In the genomic region with DNA sequence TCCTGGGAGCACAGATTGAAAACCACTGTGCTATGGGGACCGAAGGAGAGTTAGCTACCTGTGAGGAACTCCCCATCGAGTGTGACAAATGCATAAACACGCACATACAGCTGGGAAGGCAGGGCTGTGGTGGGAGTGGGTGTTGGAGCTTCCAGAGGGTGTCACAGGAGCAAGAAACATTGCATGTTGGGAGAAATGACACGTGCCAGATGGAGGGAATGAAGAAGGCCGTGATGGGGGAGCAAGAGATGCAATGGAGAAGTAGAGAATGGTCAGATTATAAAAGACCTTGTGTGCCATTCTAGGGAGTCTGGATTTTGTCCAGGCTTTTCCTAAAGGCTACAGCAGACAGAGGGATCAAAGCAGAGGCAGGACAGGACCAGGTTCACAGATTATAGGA, we compare ENCODE assay signal across 33 cellular contexts.
"Had no signal": no experiment of that assay in that cellular context is flagged by ENCODE, and none has a peak within 500 bp of the region (broad histone marks: within the 10 kb centered on the region; RNA-seq: fewer than 3 reads in every experiment).

No MANE protein-coding gene starts in this region.

- H3K36me3 Mint-ChIP-seq: activated CD4-positive, alpha-beta memory T cell treated with anti-CD3 and anti-CD28 coated beads for 36 hours; activated naive CD4-positive, alpha-beta T cell treated with anti-CD3 and anti-CD28 coated beads, Interleukin-2, amount 10 ng/mL, durations not matched to agents 7 days and 5 days; activated naive CD4-positive, alpha-beta T cell treated with anti-CD3 and anti-CD28 coated beads, Interleukin-2, amount 50 U/mL, for 72 hours; activated naive CD8-positive, alpha-beta T cell treated with anti-CD3 and anti-CD28 coated beads for 36 hours had no signal

- H3K4me3 ChIP-seq: adrenal gland, body of pancreas, breast epithelium had no signal

- H3K4me1 ChIP-seq: adrenal gland, body of pancreas, breast epithelium had no signal

- H3K27ac Mint-ChIP-seq: activated B cell treated with CpG ODN at 0.5 μM for 24 hours; activated CD4-positive, alpha-beta memory T cell treated with anti-CD3 and anti-CD28 coated beads for 36 hours; activated CD4-positive, alpha-beta T cell treated with anti-CD3 and anti-CD28 coated beads, Interleukin-2, amount 10 ng/mL, durations not matched to agents 24 days and 14 days; activated CD8-positive, alpha-beta T cell treated with anti-CD3 and anti-CD28 coated beads for 36 hours; activated naive CD4-positive, alpha-beta T cell treated with anti-CD3 and anti-CD28 coated beads, Interleukin-2, amount 10 ng/mL, durations not matched to agents 7 days and 5 days; activated naive CD4-positive, alpha-beta T cell treated with anti-CD3 and anti-CD28 coated beads, Interleukin-2, amount 50 U/mL, for 72 hours; activated T-cell treated with anti-CD3 and anti-CD28 coated beads, Interleukin-2, amount 50 U/mL, for 72 hours; activated T-helper 1 cell treated with anti-CD3 and anti-CD28 coated beads, Interleukin-12 subunit alpha, Interleukin-12 subunit beta, Interleukin-2, Interleukin-4 antibody, amounts not matched to agents 30 ng/mL and 10 ng/mL and 1 ng/mL, durations not matched to agents 14 hours and 24 hours and 36 hours; activated T-helper 17 cell treated with anti-CD3 and anti-CD28 coated beads, Interleukin-2, amount 50 U/mL, for 72 hours; T-helper 1 cell treated with Interleukin-12 subunit alpha and Interleukin-12 subunit beta and Interleukin-4 antibody, amounts not matched to agents 30 μg/mL and 1 μg/mL, for 36 hours; T-helper 2 cell treated with Interferon-gamma antibody and Interleukin-4, amounts not matched to agents 5 μg/mL and 100 μg/mL, for 36 hours had no signal

- DNase-seq: activated B cell treated with CpG ODN at 0.5 μM for 24 hours; activated CD4-positive, alpha-beta memory T cell treated with anti-CD3 and anti-CD28 coated beads for 36 hours; activated CD4-positive, alpha-beta T cell treated with anti-CD3 and anti-CD28 coated beads for 4 hours; activated CD4-positive, alpha-beta T cell treated with anti-CD3 and anti-CD28 coated beads, Interleukin-2, amount 10 ng/mL, durations not matched to agents 24 days and 14 days; activated CD4-positive, alpha-beta T cell treated with anti-CD3 and anti-CD28 coated beads, Interleukin-2, amount 50 U/mL, for 1 hour; activated CD4-positive, alpha-beta T cell treated with anti-CD3 and anti-CD28 coated beads, Interleukin-2, amount 50 U/mL, for 4 hours; activated CD4-positive, CD25-positive, alpha-beta regulatory T cell treated with anti-CD3 and anti-CD28 coated beads, Interleukin-2, amount 50 U/mL, for 72 hours; activated CD8-positive, alpha-beta memory T cell treated with anti-CD3 and anti-CD28 coated beads, Interleukin-2, amount 50 U/mL, for 4 hours; activated CD8-positive, alpha-beta T cell treated with anti-CD3 and anti-CD28 coated beads for 36 hours; activated effector memory CD4-positive, alpha-beta T cell treated with anti-CD3 and anti-CD28 coated beads, Interleukin-2, amount 50 U/mL, for 16 hours; activated gamma-delta T cell treated with Interleukin-2 at 50 U/mL for 16 hours; activated naive CD4-positive, alpha-beta T cell; activated naive CD4-positive, alpha-beta T cell treated with anti-CD3 and anti-CD28 coated beads, Interleukin-2, amount 10 ng/mL, durations not matched to agents 7 days and 5 days; activated naive CD8-positive, alpha-beta T cell treated with anti-CD3 and anti-CD28 coated beads for 36 hours; activated T-cell treated with anti-CD3 and anti-CD28 coated beads for 4 hours; activated T-cell treated with anti-CD3 and anti-CD28 coated beads, Interleukin-2, amount 50 U/mL, for 1 hour; activated T-cell treated with anti-CD3 and anti-CD28 coated beads, Interleukin-2, amount 50 U/mL, for 4 hours; activated T-cell treated with anti-CD3 and anti-CD28 coated beads, Interleukin-2, amount 50 U/mL, for 72 hours; adrenal gland; amniotic stem cell; aorta; body of pancreas; brain microvascular endothelial cell; central memory CD4-positive, alpha-beta T cell; T-helper 2 cell; T-helper 9 cell had no signal

- ATAC-seq: activated CD8-positive, alpha-beta T cell treated with anti-CD3 and anti-CD28 coated beads for 36 hours; activated naive CD4-positive, alpha-beta T cell treated with anti-CD3 and anti-CD28 coated beads, Interleukin-2, amount 50 U/mL, for 72 hours; activated T-cell treated with anti-CD3 and anti-CD28 coated beads, Interleukin-2, amount 50 U/mL, for 4 hours; activated T-cell treated with anti-CD3 and anti-CD28 coated beads, Interleukin-2, amount 50 U/mL, for 72 hours; activated T-helper 17 cell treated with anti-CD3 and anti-CD28 coated beads, Interleukin-2, amount 50 U/mL, for 72 hours; body of pancreas had no signal

- H3K27me3 ChIP-seq: adrenal gland, body of pancreas, brain microvascular endothelial cell, breast epithelium had no signal

- H3K9me3 Mint-ChIP-seq: activated B cell treated with CpG ODN at 0.5 μM for 24 hours; activated CD4-positive, alpha-beta memory T cell treated with anti-CD3 and anti-CD28 coated beads for 36 hours; activated CD4-positive, alpha-beta T cell treated with anti-CD3 and anti-CD28 coated beads, Interleukin-2, amount 10 ng/mL, durations not matched to agents 24 days and 14 days; activated CD8-positive, alpha-beta T cell treated with anti-CD3 and anti-CD28 coated beads for 36 hours; activated naive CD4-positive, alpha-beta T cell treated with anti-CD3 and anti-CD28 coated beads, Interleukin-2, amount 10 ng/mL, durations not matched to agents 7 days and 5 days; activated naive CD4-positive, alpha-beta T cell treated with anti-CD3 and anti-CD28 coated beads, Interleukin-2, amount 50 U/mL, for 72 hours; activated naive CD8-positive, alpha-beta T cell treated with anti-CD3 and anti-CD28 coated beads for 36 hours; activated T-cell treated with anti-CD3 and anti-CD28 coated beads, Interleukin-2, amount 50 U/mL, for 4 hours; activated T-cell treated with anti-CD3 and anti-CD28 coated beads, Interleukin-2, amount 50 U/mL, for 72 hours; activated T-helper 1 cell treated with anti-CD3 and anti-CD28 coated beads, Interleukin-12 subunit alpha, Interleukin-12 subunit beta, Interleukin-2, Interleukin-4 antibody, amounts not matched to agents 30 ng/mL and 10 ng/mL and 1 ng/mL, durations not matched to agents 14 hours and 24 hours and 36 hours; activated T-helper 17 cell treated with anti-CD3 and anti-CD28 coated beads, Interleukin-2, amount 50 U/mL, for 72 hours; T-helper 1 cell treated with Interleukin-12 subunit alpha and Interleukin-12 subunit beta and Interleukin-4 antibody, amounts not matched to agents 30 μg/mL and 1 μg/mL, for 36 hours; T-helper 2 cell treated with Interferon-gamma antibody and Interleukin-4, amounts not matched to agents 5 μg/mL and 100 μg/mL, for 36 hours had no signal

- H3K4me3 Mint-ChIP-seq: activated B cell treated with CpG ODN at 0.5 μM for 24 hours; activated CD4-positive, alpha-beta memory T cell treated with anti-CD3 and anti-CD28 coated beads for 36 hours; activated CD4-positive, alpha-beta T cell treated with anti-CD3 and anti-CD28 coated beads, Interleukin-2, amount 10 ng/mL, durations not matched to agents 24 days and 14 days; activated CD8-positive, alpha-beta T cell treated with anti-CD3 and anti-CD28 coated beads for 36 hours; activated naive CD4-positive, alpha-beta T cell treated with anti-CD3 and anti-CD28 coated beads, Interleukin-2, amount 10 ng/mL, durations not matched to agents 7 days and 5 days; activated naive CD8-positive, alpha-beta T cell treated with anti-CD3 and anti-CD28 coated beads for 36 hours; activated T-cell treated with anti-CD3 and anti-CD28 coated beads, Interleukin-2, amount 50 U/mL, for 4 hours; activated T-cell treated with anti-CD3 and anti-CD28 coated beads, Interleukin-2, amount 50 U/mL, for 72 hours; activated T-helper 1 cell treated with anti-CD3 and anti-CD28 coated beads, Interleukin-12 subunit alpha, Interleukin-12 subunit beta, Interleukin-2, Interleukin-4 antibody, amounts not matched to agents 30 ng/mL and 10 ng/mL and 1 ng/mL, durations not matched to agents 14 hours and 24 hours and 36 hours; activated T-helper 17 cell treated with anti-CD3 and anti-CD28 coated beads, Interleukin-2, amount 50 U/mL, for 72 hours; T-helper 1 cell treated with Interleukin-12 subunit alpha and Interleukin-12 subunit beta and Interleukin-4 antibody, amounts not matched to agents 30 μg/mL and 1 μg/mL, for 36 hours; T-helper 2 cell treated with Interferon-gamma antibody and Interleukin-4, amounts not matched to agents 5 μg/mL and 100 μg/mL, for 36 hours had no signal

- H3K36me3 ChIP-seq: adrenal gland, brain microvascular endothelial cell, breast epithelium had no signal

- H3K4me1 Mint-ChIP-seq: activated B cell treated with CpG ODN at 0.5 μM for 24 hours; activated CD4-positive, alpha-beta T cell treated with anti-CD3 and anti-CD28 coated beads, Interleukin-2, amount 10 ng/mL, durations not matched to agents 24 days and 14 days; activated naive CD4-positive, alpha-beta T cell treated with anti-CD3 and anti-CD28 coated beads, Interleukin-2, amount 10 ng/mL, durations not matched to agents 7 days and 5 days; activated naive CD8-positive, alpha-beta T cell treated with anti-CD3 and anti-CD28 coated beads for 36 hours; activated T-helper 17 cell treated with anti-CD3 and anti-CD28 coated beads, Interleukin-2, amount 50 U/mL, for 72 hours had no signal

- H3K9me3 ChIP-seq: adrenal gland, body of pancreas, breast epithelium had no signal

- H3K27ac ChIP-seq: adrenal gland, body of pancreas, brain microvascular endothelial cell, breast epithelium, VCaP had no signal
